ENCODE assay signal across 11 cellular contexts in the genomic region with DNA sequence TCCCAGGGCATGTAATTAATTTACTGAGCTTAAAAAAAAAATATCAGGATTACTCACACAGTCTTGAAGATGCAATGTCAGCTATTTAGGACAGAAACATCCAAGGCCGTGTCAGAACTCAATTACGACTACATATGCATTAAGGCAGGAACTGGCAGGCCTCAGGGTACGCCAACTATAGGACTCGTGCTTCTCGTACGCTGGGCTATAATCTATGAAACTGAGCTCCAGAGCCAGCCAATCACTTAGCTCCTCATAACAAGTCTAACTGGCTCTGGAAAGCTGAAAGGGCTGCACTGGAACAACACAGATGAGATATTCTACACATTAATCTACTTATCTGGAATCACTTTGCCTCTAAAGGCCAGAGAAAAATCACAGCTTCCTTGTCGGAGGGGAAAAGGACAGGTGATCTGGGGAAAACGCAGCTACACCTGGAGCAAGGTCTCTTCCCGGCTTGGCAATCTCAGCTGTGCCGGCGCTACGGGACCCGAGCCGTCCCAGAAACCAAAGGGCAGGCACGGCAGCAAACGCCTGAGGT.
DNase-seq lines count a peak whose midpoint lies in the region; ATAC-seq and TF ChIP-seq lines count a peak whose summit lies in the region.
"Had no signal": no experiment of that assay in that cellular context is flagged by ENCODE, and none has a peak within 500 bp of the region (broad histone marks: within the 10 kb centered on the region; RNA-seq: fewer than 3 reads in every experiment).

No MANE protein-coding gene starts in this region.

- H3F3A ChIP-seq in GM23338 (replicated peaks; ENCODE audit: low read depth), result no peaks in the 10 kb centered on the region

- no peak overlapping the region for H3K4me2 ChIP-seq in GM23338
- H3K4me2 ChIP-seq: BLaER1 treated with 17β-estradiol and CSF1 and Interleukin-3, amounts not matched to agents 10 nM and 100 nM had no signal

- H3K4me3 Mint-ChIP-seq in Calu3 (ENCODE audit: low read depth, unreplicated experiment) (peak overlapping the region; percentile 73), GM23338 (no peak overlapping the region)

- H2AFZ ChIP-seq in GM23338, result no peak overlapping the region

- H3K27ac Mint-ChIP-seq in Calu3 (ENCODE audit: unreplicated experiment), result peak overlapping the region; percentile 76
- no peak overlapping the region for H3K27ac Mint-ChIP-seq in GM23338

- H3K27ac ChIP-seq in epithelial cell of prostate, result peak overlapping the region; percentile 86
- peak overlapping the region; percentile 73 to 79 for H3K27ac ChIP-seq in prostate gland
- no peak overlapping the region for H3K27ac ChIP-seq in GM23338 (ENCODE audit: low read depth)
- H3K27ac ChIP-seq: BLaER1 treated with 17β-estradiol and CSF1 and Interleukin-3, amounts not matched to agents 10 nM and 100 nM had no signal

- no peaks in the 10 kb centered on the region for H3K9me2 ChIP-seq in GM23338 (ENCODE audit: insufficient read depth)

- H3K79me2 ChIP-seq in GM23338 (replicated peaks; ENCODE audit: insufficient read depth), result no peaks in the 10 kb centered on the region

- no peak for ATAC-seq in stimulated activated naive CD8-positive, alpha-beta T cell treated with anti-CD3 and anti-CD28 coated beads, Interleukin-15, Interleukin-2, amounts not matched to agents 100 U/mL and 50 U/mL, for 24 hours
- ATAC-seq in GM23338, result no peak
- ATAC-seq in HG03521 (IDR thresholded peaks at IDR 0.05; ENCODE audit: unreplicated experiment), result no peak

- H3K27me3 ChIP-seq in prostate gland (replicated peaks; ENCODE audit: insufficient read depth) (no peaks in the 10 kb centered on the region), GM23338 (ENCODE audit: insufficient read depth) (no peaks in the 10 kb centered on the region)
- H3K27me3 ChIP-seq: BLaER1 treated with 17β-estradiol and CSF1 and Interleukin-3, amounts not matched to agents 10 nM and 100 nM had no signal

- H3K4me1 Mint-ChIP-seq in Calu3 (ENCODE audit: low read depth, unreplicated experiment) (peaks cover 32% of the 10 kb centered on the region), GM23338 (no peaks in the 10 kb centered on the region)

- no peaks in the 10 kb centered on the region for H3K9me3 ChIP-seq in prostate gland

- TF ChIP-seq CTCF in Calu3 (IDR thresholded peaks at IDR 0.05; ENCODE audit: unreplicated experiment), result no peak
- TF ChIP-seq CTCF in prostate gland (IDR thresholded peaks at IDR 0.05), result no peak
- TF ChIP-seq CTCF in GM23338 (conservative IDR thresholded peaks at IDR 0.05; ENCODE audit: low read depth in 2 of 2), result no peak

- CTCF ChIA-PET in Calu3 (lab: Charles Lee), result interaction anchor here (0.7 to 1.0 kb wide), 4 partner anchors 9 to 722 kb away, joined by 3 to 4 read pairs (median 3); no protein-coding TSS in a partner anchor

- H3K4me3 ChIP-seq in prostate gland, result peak overlapping the region; percentile 45 to 46
- no peak overlapping the region for H3K4me3 ChIP-seq in GM23338
- H3K4me3 ChIP-seq: BLaER1 treated with 17β-estradiol and CSF1 and Interleukin-3, amounts not matched to agents 10 nM and 100 nM had no signal

- WGBS in prostate gland, result 26% methylated on average over 16 of the region's 16 CpGs

- no peak for TF ChIP-seq POLR2A in prostate gland (IDR thresholded peaks at IDR 0.05)

- peak; percentile 37 for DNase-seq in Calu3
- peak; percentile 48 for DNase-seq in NCI-H748 (lab: John Stamatoyannopoulos, UW; ENCODE audit: unreplicated experiment)
- peak; percentile 55 for DNase-seq in epithelial cell of prostate (ENCODE audit: low read depth, low spot score)
- DNase-seq in prostate gland (ENCODE audit: low spot score), result peak; percentile 65
- DNase-seq in stimulated activated naive CD8-positive, alpha-beta T cell treated with anti-CD3 and anti-CD28 coated beads, Interleukin-15, Interleukin-2, amounts not matched to agents 100 U/mL and 50 U/mL, for 24 hours, result no peak
- DNase-seq in GM23338 (ENCODE audit: low spot score), result no peak
- no peak for DNase-seq in hypothalamus (lab: John Stamatoyannopoulos, UW)
- DNase-seq: NCI-H226, T1000 had no signal

- H3K36me3 Mint-ChIP-seq in Calu3 (ENCODE audit: insufficient read depth, unreplicated experiment) (peaks cover 11% of the 10 kb centered on the region), GM23338 (ENCODE audit: low read depth) (no peaks in the 10 kb centered on the region)

- no peaks in the 10 kb centered on the region for H3K4me1 ChIP-seq in prostate gland (replicated peaks)
- no peaks in the 10 kb centered on the region for H3K4me1 ChIP-seq in GM23338 (ENCODE audit: insufficient read depth)
- H3K4me1 ChIP-seq: BLaER1 treated with 17β-estradiol and CSF1 and Interleukin-3, amounts not matched to agents 10 nM and 100 nM had no signal

- H4K20me1 ChIP-seq in GM23338 (replicated peaks; ENCODE audit: insufficient read depth), result no peaks in the 10 kb centered on the region
- H4K20me1 ChIP-seq: BLaER1 treated with 17β-estradiol and CSF1 and Interleukin-3, amounts not matched to agents 10 nM and 100 nM had no signal

- H3K27me3 Mint-ChIP-seq in Calu3 (ENCODE audit: unreplicated experiment), result no peaks in the 10 kb centered on the region
- no peaks in the 10 kb centered on the region for H3K27me3 Mint-ChIP-seq in GM23338 (ENCODE audit: insufficient read depth, low read depth, poor library complexity)

- no TSS peak for BruUV-seq in Calu3 (replicated peaks; lab: Mats Ljungman, UMichigan)

- no peaks in the 10 kb centered on the region for H3K36me3 ChIP-seq in prostate gland
- H3K36me3 ChIP-seq in GM23338 (ENCODE audit: insufficient read depth), result no peaks in the 10 kb centered on the region
- H3K36me3 ChIP-seq: BLaER1 treated with 17β-estradiol and CSF1 and Interleukin-3, amounts not matched to agents 10 nM and 100 nM had no signal

- H3K9me3 Mint-ChIP-seq in Calu3 (ENCODE audit: low read depth, unreplicated experiment) (no peaks in the 10 kb centered on the region), GM23338 (no peaks in the 10 kb centered on the region)

- intact Hi-C loops in Calu3 (cut with micrococcal nuclease; ENCODE audit: unreplicated experiment), result no loop called here
- intact Hi-C loops in prostate gland (cut with DNase I), result no loop called here

TF ChIP-seq in GM23338, 12 proteins besides CTCF, POLR2A, EP300 and RAD21 (continues in another document):
- TF ChIP-seq CREB1 (CRISPR knock-in tag; IDR thresholded peaks at IDR 0.05; ENCODE audit: low read depth), result no peak
- TF ChIP-seq EZH2phosphoT487 (IDR thresholded peaks at IDR 0.05; ENCODE audit: unreplicated experiment), result no peak
- TF ChIP-seq, protein P1, sequence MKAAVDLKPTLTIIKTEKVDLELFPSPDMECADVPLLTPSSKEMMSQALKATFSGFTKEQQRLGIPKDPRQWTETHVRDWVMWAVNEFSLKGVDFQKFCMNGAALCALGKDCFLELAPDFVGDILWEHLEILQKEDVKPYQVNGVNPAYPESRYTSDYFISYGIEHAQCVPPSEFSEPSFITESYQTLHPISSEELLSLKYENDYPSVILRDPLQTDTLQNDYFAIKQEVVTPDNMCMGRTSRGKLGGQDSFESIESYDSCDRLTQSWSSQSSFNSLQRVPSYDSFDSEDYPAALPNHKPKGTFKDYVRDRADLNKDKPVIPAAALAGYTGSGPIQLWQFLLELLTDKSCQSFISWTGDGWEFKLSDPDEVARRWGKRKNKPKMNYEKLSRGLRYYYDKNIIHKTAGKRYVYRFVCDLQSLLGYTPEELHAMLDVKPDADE (IDR thresholded peaks at IDR 0.05), result no peak
- no peak for TF ChIP-seq NANOG (IDR thresholded peaks at IDR 0.05; ENCODE audit: borderline replicate concordance)
- no peak for TF ChIP-seq JUNB (IDR thresholded peaks at IDR 0.05; ENCODE audit: unreplicated experiment)
- TF ChIP-seq STAT1 (IDR thresholded peaks at IDR 0.05; ENCODE audit: unreplicated experiment), result no peak
- no peak for TF ChIP-seq POLR2AphosphoS5 (IDR thresholded peaks at IDR 0.05; ENCODE audit: low read depth)
- TF ChIP-seq ZNF114 (CRISPR knock-in tag; IDR thresholded peaks at IDR 0.05), result no peak
- TF ChIP-seq REST (IDR thresholded peaks at IDR 0.05; ENCODE audit: unreplicated experiment), result no peak
- TF ChIP-seq ZNF331 (CRISPR knock-in tag; IDR thresholded peaks at IDR 0.05; ENCODE audit: low read depth), result no peak

Comparison
In these comparisons a context has a peak if more than half of its experiments do, and no peak if none do; other contexts are left out.
1. DNase-seq: peak in Calu3 (single experiment), NCI-H748 (single experiment), epithelial cell of prostate (single experiment) and prostate gland (single experiment); none in stimulated activated naive CD8-positive, alpha-beta T cell treated with anti-CD3 and anti-CD28 coated beads, Interleukin-15, Interleukin-2, amounts not matched to agents 100 U/mL and 50 U/mL, for 24 hours (single experiment), GM23338 (single experiment) and hypothalamus (0 of 51).